ENCODE assay signal across 27 cellular contexts in genomic region chr2:150355440-150355839, GRCh38.
DNase-seq lines count a peak whose midpoint lies in the region; ATAC-seq, FAIRE-seq and TF ChIP-seq lines count a peak whose summit lies in the region.
"Had no signal": no experiment of that assay in that cellular context is flagged by ENCODE, and none has a peak within 500 bp of the region (broad histone marks: within the 10 kb centered on the region; RNA-seq: fewer than 3 reads in every experiment).

No MANE protein-coding gene starts in this region.

- H3K4me3 ChIP-seq in H1 (ENCODE audit: extremely low read depth in 1 of 4, insufficient read depth in 2 of 4, low read depth in 3 of 4, low read length in 4 of 4) (no peak overlapping the region), epithelial cell of esophagus (ENCODE audit: low read length) (no peak overlapping the region), trophoblast cell (ENCODE audit: low read depth, low read length) (no peak overlapping the region), Peyer's patch (no peak overlapping the region), tibial artery (no peak overlapping the region)
- H3K4me3 ChIP-seq: BLaER1 had no signal

- DNase-seq in H1 (ENCODE audit: low read depth in 1 of 2, low spot score in 2 of 2) = no peak
- peak; percentile 5 for DNase-seq in epithelial cell of esophagus (ENCODE audit: low read depth)
- DNase-seq in islet precursor cell = peak; percentile 58
- no peak for DNase-seq in trophoblast cell
- no peak for DNase-seq in activated T-cell treated with anti-CD3 and anti-CD28 coated beads, Interleukin-2, amount 50 U/mL, for 24 hours
- no peak for DNase-seq in Peyer's patch
- no peak for DNase-seq in tibial artery
- DNase-seq: 8988T; ACHN; BE2C; C1 segment of cervical spinal cord; CD4-positive, alpha-beta memory T cell; CD4-positive, CD25-positive, alpha-beta regulatory T cell; CD8-positive, alpha-beta memory T cell; COR-L47; DMS 273 treated with DMSO at 0.1 percent for 48 hours; DMS153; DMS53; DMS79; DND-41; EL; GF-D8 had no signal

- CTCF ChIA-PET in H1 (lab: Charles Lee; ENCODE audit: partially characterized antibody) = no interaction called here

- TF ChIP-seq RAD21 in H1 (IDR thresholded peaks at IDR 0.05 in 1 of 2, conservative IDR thresholded peaks at IDR 0.05 in 1 of 2; ENCODE audit: low read depth in 2 of 2, low read length in 2 of 2) = no peak

- no peaks in the 10 kb centered on the region for H3K9me3 ChIP-seq in H1 (ENCODE audit: insufficient read depth in 2 of 2, low read depth in 1 of 2, low read length in 1 of 2)
- H3K9me3 ChIP-seq in trophoblast cell (ENCODE audit: insufficient read depth, low read depth, low read length) = no peaks in the 10 kb centered on the region
- no peaks in the 10 kb centered on the region for H3K9me3 ChIP-seq in Peyer's patch
- H3K9me3 ChIP-seq in tibial artery = no peaks in the 10 kb centered on the region
- H3K9me3 ChIP-seq: BE2C, BLaER1 had no signal

- H3K18ac ChIP-seq in H1 (ENCODE audit: extremely low read depth, low read length) (no peak overlapping the region), trophoblast cell (ENCODE audit: low read length) (no peak overlapping the region)

- no peaks in the 10 kb centered on the region for H3K79me2 ChIP-seq in H1 (ENCODE audit: control insufficient read depth in 1 of 2, insufficient read depth in 2 of 2, low read length in 2 of 2)
- H3K79me2 ChIP-seq in trophoblast cell (ENCODE audit: control insufficient read depth, insufficient read depth, low read length, poor library complexity) = no peaks in the 10 kb centered on the region

- H3K23ac ChIP-seq in H1 (ENCODE audit: insufficient read length) (no peak overlapping the region), trophoblast cell (ENCODE audit: low read length) (no peak overlapping the region)

- H3K9me3 Mint-ChIP-seq in activated T-cell treated with anti-CD3 and anti-CD28 coated beads, Interleukin-2, amount 50 U/mL, for 24 hours = peaks cover 14% of the 10 kb centered on the region

- no peaks in the 10 kb centered on the region for H3K27me3 Mint-ChIP-seq in activated T-cell treated with anti-CD3 and anti-CD28 coated beads, Interleukin-2, amount 50 U/mL, for 24 hours
- H3K27me3 Mint-ChIP-seq: CD4-positive, alpha-beta memory T cell; CD4-positive, CD25-positive, alpha-beta regulatory T cell had no signal

- H4K5ac ChIP-seq in H1 (ENCODE audit: insufficient read length, low read depth, low read length) = no peak overlapping the region

- no peaks in the 10 kb centered on the region for H3K4me1 Mint-ChIP-seq in activated T-cell treated with anti-CD3 and anti-CD28 coated beads, Interleukin-2, amount 50 U/mL, for 24 hours (ENCODE audit: low read depth)
- H3K4me1 Mint-ChIP-seq: CD14-positive monocyte; CD4-positive, alpha-beta memory T cell; CD4-positive, CD25-positive, alpha-beta regulatory T cell; CD8-positive, alpha-beta memory T cell had no signal

- no peak overlapping the region for H2BK5ac ChIP-seq in H1 (ENCODE audit: low read depth, low read length)
- no peak overlapping the region for H2BK5ac ChIP-seq in trophoblast cell (ENCODE audit: low read depth, low read length, poor library complexity)

- H3K4me3 Mint-ChIP-seq in activated T-cell treated with anti-CD3 and anti-CD28 coated beads, Interleukin-2, amount 50 U/mL, for 24 hours = no peak overlapping the region
- H3K4me3 Mint-ChIP-seq: CD14-positive monocyte; CD4-positive, alpha-beta memory T cell; CD4-positive, CD25-positive, alpha-beta regulatory T cell; CD8-positive, alpha-beta memory T cell had no signal

- TF ChIP-seq CTCF in H1 (IDR thresholded peaks at IDR 0.05; ENCODE audit: control extremely low read depth in 1 of 3, insufficient read depth in 1 of 3, low read depth in 1 of 3, low read length in 3 of 3) (no peak), epithelial cell of esophagus (IDR thresholded peaks at IDR 0.05; ENCODE audit: insufficient read depth, low read depth, low read length, missing control alignments) (no peak), Peyer's patch (IDR thresholded peaks at IDR 0.05) (no peak), tibial artery (IDR thresholded peaks at IDR 0.05) (no peak)

- ATAC-seq in HG03045 (IDR thresholded peaks at IDR 0.05; ENCODE audit: unreplicated experiment) = no peak

- H3K36me3 ChIP-seq in H1 (ENCODE audit: control insufficient read depth in 2 of 4, insufficient read depth in 4 of 4, low read length in 3 of 4) (no peaks in the 10 kb centered on the region), trophoblast cell (ENCODE audit: control insufficient read depth in 1 of 2, insufficient read depth in 2 of 2, low read length in 2 of 2) (no peaks in the 10 kb centered on the region), Peyer's patch (no peaks in the 10 kb centered on the region), tibial artery (no peaks in the 10 kb centered on the region)
- H3K36me3 ChIP-seq: BE2C, BLaER1 had no signal

- H3K9ac ChIP-seq in H1 (replicated peaks in 1 of 4; ENCODE audit: extremely low read depth in 1 of 4, low read depth in 3 of 4, low read length in 3 of 4) = no peak overlapping the region
- H3K9ac ChIP-seq in trophoblast cell (ENCODE audit: low read length) = no peak overlapping the region
- H3K9ac ChIP-seq: BLaER1 had no signal

- H3K36me3 Mint-ChIP-seq in activated T-cell treated with anti-CD3 and anti-CD28 coated beads, Interleukin-2, amount 50 U/mL, for 24 hours (ENCODE audit: low read depth) = no peaks in the 10 kb centered on the region
- H3K36me3 Mint-ChIP-seq: CD14-positive monocyte; CD4-positive, alpha-beta memory T cell; CD4-positive, CD25-positive, alpha-beta regulatory T cell; CD8-positive, alpha-beta memory T cell had no signal

- H3K79me1 ChIP-seq in H1 (ENCODE audit: low read depth, low read length) (no peaks in the 10 kb centered on the region), trophoblast cell (ENCODE audit: low read length) (no peaks in the 10 kb centered on the region)

- H3K56ac ChIP-seq in H1 (replicated peaks; ENCODE audit: insufficient read length, low read depth, low read length) = no peak overlapping the region

- no peaks in the 10 kb centered on the region for H3K27me3 ChIP-seq in H1 (replicated peaks in 1 of 4; ENCODE audit: control insufficient read depth in 3 of 4, extremely low read depth in 1 of 4, insufficient read depth in 3 of 4, low read length in 3 of 4)
- no peaks in the 10 kb centered on the region for H3K27me3 ChIP-seq in trophoblast cell (ENCODE audit: insufficient read depth, low read length)
- no peaks in the 10 kb centered on the region for H3K27me3 ChIP-seq in Peyer's patch
- H3K27me3 ChIP-seq in tibial artery = no peaks in the 10 kb centered on the region
- H3K27me3 ChIP-seq: BE2C, BLaER1 had no signal

- H4K91ac ChIP-seq in H1 (replicated peaks; ENCODE audit: insufficient read length, low read length) (no peak overlapping the region), trophoblast cell (ENCODE audit: low read depth, low read length) (no peak overlapping the region)

- H3K27ac Mint-ChIP-seq in activated T-cell treated with anti-CD3 and anti-CD28 coated beads, Interleukin-2, amount 50 U/mL, for 24 hours = no peak overlapping the region
- H3K27ac Mint-ChIP-seq: CD14-positive monocyte; CD4-positive, alpha-beta memory T cell; CD4-positive, CD25-positive, alpha-beta regulatory T cell; CD8-positive, alpha-beta memory T cell had no signal

- POLR2A ChIA-PET in H1 (lab: Charles Lee; ENCODE audit: partially characterized antibody) = no interaction called here

- H2BK15ac ChIP-seq in H1 (ENCODE audit: low read length) = no peak overlapping the region

- H3K23me2 ChIP-seq in H1 (ENCODE audit: low read depth, low read length) = no peaks in the 10 kb centered on the region

- H4K20me1 ChIP-seq in H1 (replicated peaks in 1 of 2; ENCODE audit: control insufficient read depth in 1 of 2, insufficient read depth in 2 of 2, low read length in 2 of 2) = no peaks in the 10 kb centered on the region
- H4K20me1 ChIP-seq: BLaER1 had no signal

- H4K8ac ChIP-seq in H1 (ENCODE audit: extremely low read depth, insufficient read depth, low read length) (no peak overlapping the region), trophoblast cell (ENCODE audit: low read depth, low read length) (no peak overlapping the region)

- no peak overlapping the region for H2BK12ac ChIP-seq in H1 (ENCODE audit: low read depth, low read length)
- no peak overlapping the region for H2BK12ac ChIP-seq in trophoblast cell (ENCODE audit: low read length)

- 82% methylated on average over 2 of the region's 2 CpGs; no CpG with 5 or more reads in 1 of the 2 experiments for WGBS in H1 (ENCODE audit: extremely low coverage in 1 of 2, insufficient coverage in 1 of 2, insufficient read length in 1 of 2, insufficient replicate concordance in 2 of 2, low coverage in 1 of 2, low lambda C conversion rate in 2 of 2, missing lambda C conversion rate in 1 of 2), 2 experiments
- no CpG with 5 or more reads among the region's 2 CpGs for WGBS in trophoblast cell (ENCODE audit: extremely low coverage, insufficient coverage, insufficient read length)

- intact Hi-C loops in tibial artery (cut with DNase I; ENCODE audit: low total_unique reads) = no loop called here

- no peak overlapping the region for H4K12ac ChIP-seq in trophoblast cell (ENCODE audit: low read depth, low read length)

- H3K14ac ChIP-seq in H1 (ENCODE audit: insufficient read length) = no peak overlapping the region
- H3K14ac ChIP-seq in trophoblast cell (ENCODE audit: low read length) = no peak overlapping the region

- H2AK5ac ChIP-seq in H1 (ENCODE audit: low read depth, low read length) (no peak overlapping the region), trophoblast cell (ENCODE audit: low read length) (no peak overlapping the region)

- no peak overlapping the region for H3K4ac ChIP-seq in H1 (replicated peaks; ENCODE audit: insufficient read length, low read depth, low read length)
- no peak overlapping the region for H3K4ac ChIP-seq in trophoblast cell (ENCODE audit: low read depth, low read length)

- no peak for TF ChIP-seq EP300 in H1 (IDR thresholded peaks at IDR 0.05; ENCODE audit: borderline replicate concordance in 1 of 2, low read depth in 2 of 2, low read length in 2 of 2)

- H3K4me1 ChIP-seq in H1 (replicated peaks in 1 of 4; ENCODE audit: control insufficient read depth in 3 of 4, insufficient read depth in 4 of 4, low read length in 3 of 4) (peaks cover 0 to 5% (median 0%) of the 10 kb centered on the region in 4 experiments; a peak in 1 of 7 replicates), trophoblast cell (ENCODE audit: control insufficient read depth in 1 of 2, insufficient read depth in 2 of 2, low read length in 2 of 2) (peaks cover 0 to 3% of the 10 kb centered on the region in 2 experiments), Peyer's patch (no peaks in the 10 kb centered on the region), tibial artery (peaks cover 0 to 3% (median 1%) of the 10 kb centered on the region in 4 donors)
- H3K4me1 ChIP-seq: BE2C, BLaER1 had no signal

- H3K4me2 ChIP-seq in H1 (ENCODE audit: insufficient read depth in 1 of 2, low read depth in 2 of 2, low read length in 2 of 2) (no peak overlapping the region), trophoblast cell (ENCODE audit: low read length) (peak overlapping the region; percentile 2)
- H3K4me2 ChIP-seq: BLaER1 had no signal

- H2AFZ ChIP-seq in H1 (ENCODE audit: low read length) (peak overlapping the region; percentile 34), trophoblast cell (ENCODE audit: insufficient read depth, low read length, poor library complexity) (no peak overlapping the region)

- FAIRE-seq in H1 (lab: Jason Lieb, UNC) = no peak
- FAIRE-seq: GM12891, GM19239 had no signal

- H2BK120ac ChIP-seq in H1 (replicated peaks; ENCODE audit: low read depth, low read length) (no peak overlapping the region), trophoblast cell (ENCODE audit: insufficient read depth, low read length, poor library complexity) (no peak overlapping the region)

- H3K27ac ChIP-seq in H1 (ENCODE audit: low read depth, low read length) = no peak overlapping the region
- no peak overlapping the region for H3K27ac ChIP-seq in trophoblast cell (ENCODE audit: low read depth, low read length)
- no peak overlapping the region for H3K27ac ChIP-seq in Peyer's patch
- no peak overlapping the region for H3K27ac ChIP-seq in tibial artery
- H3K27ac ChIP-seq: BLaER1 had no signal

- TF ChIP-seq POLR2A in H1 (IDR thresholded peaks at IDR 0.05; ENCODE audit: control extremely low read depth in 1 of 2, low read depth in 2 of 2, low read length in 2 of 2) (no peak), Peyer's patch (IDR thresholded peaks at IDR 0.05) (no peak)

- H2BK20ac ChIP-seq in H1 (ENCODE audit: low read length) = no peak overlapping the region

Comparison
In these comparisons a context has a peak if more than half of its experiments do, and no peak if none do; other contexts are left out.
1. DNase-seq: peak in epithelial cell of esophagus (single experiment) and islet precursor cell (single experiment); none in H1 (0 of 2), trophoblast cell (0 of 2), activated T-cell treated with anti-CD3 and anti-CD28 coated beads, Interleukin-2, amount 50 U/mL, for 24 hours (single experiment), Peyer's patch (0 of 3) and tibial artery (0 of 2).